ENCODE assay signal across 1 cellular context in the genomic region with DNA sequence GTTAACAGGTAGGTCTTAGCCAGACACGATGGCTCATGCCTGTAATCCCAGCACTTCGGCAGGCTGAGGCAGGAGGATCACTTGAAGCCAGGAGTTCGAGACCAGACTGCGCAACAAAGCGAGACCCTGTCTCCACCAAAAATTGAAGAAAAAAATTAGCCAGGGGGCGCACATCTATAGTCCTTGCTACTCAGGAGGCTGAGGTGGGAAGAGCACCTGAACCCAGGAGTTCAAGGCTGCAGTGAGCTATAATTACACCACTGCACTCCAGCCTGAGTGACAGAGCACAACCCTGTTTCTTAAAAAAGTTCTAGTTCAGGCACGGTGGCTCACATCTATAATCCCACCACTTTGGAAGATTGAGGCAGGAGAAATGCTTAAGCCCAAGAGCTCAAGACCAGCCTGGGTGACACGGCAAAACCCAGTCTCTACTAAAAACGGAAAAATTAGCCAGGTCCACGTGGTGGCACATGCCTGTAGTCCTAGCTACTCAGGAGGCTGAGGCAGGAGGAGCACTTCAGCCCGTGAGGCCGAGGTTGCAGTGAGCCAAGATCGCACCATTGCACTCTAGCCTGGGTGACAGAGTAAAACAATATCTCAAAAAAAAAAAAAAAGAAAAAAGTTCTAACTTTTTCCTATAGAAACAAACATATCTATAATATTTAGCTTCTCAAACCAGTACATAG.
TF ChIP-seq lines count a peak whose summit lies in the region.

No MANE protein-coding gene starts in this region.

TF ChIP-seq in GM23338, 12 proteins besides CTCF, POLR2A, EP300 and RAD21 (continued from another document):
- TF ChIP-seq, protein P1, sequence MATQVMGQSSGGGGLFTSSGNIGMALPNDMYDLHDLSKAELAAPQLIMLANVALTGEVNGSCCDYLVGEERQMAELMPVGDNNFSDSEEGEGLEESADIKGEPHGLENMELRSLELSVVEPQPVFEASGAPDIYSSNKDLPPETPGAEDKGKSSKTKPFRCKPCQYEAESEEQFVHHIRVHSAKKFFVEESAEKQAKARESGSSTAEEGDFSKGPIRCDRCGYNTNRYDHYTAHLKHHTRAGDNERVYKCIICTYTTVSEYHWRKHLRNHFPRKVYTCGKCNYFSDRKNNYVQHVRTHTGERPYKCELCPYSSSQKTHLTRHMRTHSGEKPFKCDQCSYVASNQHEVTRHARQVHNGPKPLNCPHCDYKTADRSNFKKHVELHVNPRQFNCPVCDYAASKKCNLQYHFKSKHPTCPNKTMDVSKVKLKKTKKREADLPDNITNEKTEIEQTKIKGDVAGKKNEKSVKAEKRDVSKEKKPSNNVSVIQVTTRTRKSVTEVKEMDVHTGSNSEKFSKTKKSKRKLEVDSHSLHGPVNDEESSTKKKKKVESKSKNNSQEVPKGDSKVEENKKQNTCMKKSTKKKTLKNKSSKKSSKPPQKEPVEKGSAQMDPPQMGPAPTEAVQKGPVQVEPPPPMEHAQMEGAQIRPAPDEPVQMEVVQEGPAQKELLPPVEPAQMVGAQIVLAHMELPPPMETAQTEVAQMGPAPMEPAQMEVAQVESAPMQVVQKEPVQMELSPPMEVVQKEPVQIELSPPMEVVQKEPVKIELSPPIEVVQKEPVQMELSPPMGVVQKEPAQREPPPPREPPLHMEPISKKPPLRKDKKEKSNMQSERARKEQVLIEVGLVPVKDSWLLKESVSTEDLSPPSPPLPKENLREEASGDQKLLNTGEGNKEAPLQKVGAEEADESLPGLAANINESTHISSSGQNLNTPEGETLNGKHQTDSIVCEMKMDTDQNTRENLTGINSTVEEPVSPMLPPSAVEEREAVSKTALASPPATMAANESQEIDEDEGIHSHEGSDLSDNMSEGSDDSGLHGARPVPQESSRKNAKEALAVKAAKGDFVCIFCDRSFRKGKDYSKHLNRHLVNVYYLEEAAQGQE (IDR thresholded peaks at IDR 0.05; ENCODE audit: unreplicated experiment) = no peak
- TF ChIP-seq STAT1 (IDR thresholded peaks at IDR 0.05; ENCODE audit: unreplicated experiment) = no peak
- no peak for TF ChIP-seq EZH2phosphoT487 (IDR thresholded peaks at IDR 0.05; ENCODE audit: unreplicated experiment)
- no peak for TF ChIP-seq EZH2 (IDR thresholded peaks at IDR 0.05; ENCODE audit: low read depth, unreplicated experiment)
- TF ChIP-seq CREB1 (CRISPR knock-in tag; IDR thresholded peaks at IDR 0.05; ENCODE audit: low read depth) = no peak
- TF ChIP-seq, protein P2, sequence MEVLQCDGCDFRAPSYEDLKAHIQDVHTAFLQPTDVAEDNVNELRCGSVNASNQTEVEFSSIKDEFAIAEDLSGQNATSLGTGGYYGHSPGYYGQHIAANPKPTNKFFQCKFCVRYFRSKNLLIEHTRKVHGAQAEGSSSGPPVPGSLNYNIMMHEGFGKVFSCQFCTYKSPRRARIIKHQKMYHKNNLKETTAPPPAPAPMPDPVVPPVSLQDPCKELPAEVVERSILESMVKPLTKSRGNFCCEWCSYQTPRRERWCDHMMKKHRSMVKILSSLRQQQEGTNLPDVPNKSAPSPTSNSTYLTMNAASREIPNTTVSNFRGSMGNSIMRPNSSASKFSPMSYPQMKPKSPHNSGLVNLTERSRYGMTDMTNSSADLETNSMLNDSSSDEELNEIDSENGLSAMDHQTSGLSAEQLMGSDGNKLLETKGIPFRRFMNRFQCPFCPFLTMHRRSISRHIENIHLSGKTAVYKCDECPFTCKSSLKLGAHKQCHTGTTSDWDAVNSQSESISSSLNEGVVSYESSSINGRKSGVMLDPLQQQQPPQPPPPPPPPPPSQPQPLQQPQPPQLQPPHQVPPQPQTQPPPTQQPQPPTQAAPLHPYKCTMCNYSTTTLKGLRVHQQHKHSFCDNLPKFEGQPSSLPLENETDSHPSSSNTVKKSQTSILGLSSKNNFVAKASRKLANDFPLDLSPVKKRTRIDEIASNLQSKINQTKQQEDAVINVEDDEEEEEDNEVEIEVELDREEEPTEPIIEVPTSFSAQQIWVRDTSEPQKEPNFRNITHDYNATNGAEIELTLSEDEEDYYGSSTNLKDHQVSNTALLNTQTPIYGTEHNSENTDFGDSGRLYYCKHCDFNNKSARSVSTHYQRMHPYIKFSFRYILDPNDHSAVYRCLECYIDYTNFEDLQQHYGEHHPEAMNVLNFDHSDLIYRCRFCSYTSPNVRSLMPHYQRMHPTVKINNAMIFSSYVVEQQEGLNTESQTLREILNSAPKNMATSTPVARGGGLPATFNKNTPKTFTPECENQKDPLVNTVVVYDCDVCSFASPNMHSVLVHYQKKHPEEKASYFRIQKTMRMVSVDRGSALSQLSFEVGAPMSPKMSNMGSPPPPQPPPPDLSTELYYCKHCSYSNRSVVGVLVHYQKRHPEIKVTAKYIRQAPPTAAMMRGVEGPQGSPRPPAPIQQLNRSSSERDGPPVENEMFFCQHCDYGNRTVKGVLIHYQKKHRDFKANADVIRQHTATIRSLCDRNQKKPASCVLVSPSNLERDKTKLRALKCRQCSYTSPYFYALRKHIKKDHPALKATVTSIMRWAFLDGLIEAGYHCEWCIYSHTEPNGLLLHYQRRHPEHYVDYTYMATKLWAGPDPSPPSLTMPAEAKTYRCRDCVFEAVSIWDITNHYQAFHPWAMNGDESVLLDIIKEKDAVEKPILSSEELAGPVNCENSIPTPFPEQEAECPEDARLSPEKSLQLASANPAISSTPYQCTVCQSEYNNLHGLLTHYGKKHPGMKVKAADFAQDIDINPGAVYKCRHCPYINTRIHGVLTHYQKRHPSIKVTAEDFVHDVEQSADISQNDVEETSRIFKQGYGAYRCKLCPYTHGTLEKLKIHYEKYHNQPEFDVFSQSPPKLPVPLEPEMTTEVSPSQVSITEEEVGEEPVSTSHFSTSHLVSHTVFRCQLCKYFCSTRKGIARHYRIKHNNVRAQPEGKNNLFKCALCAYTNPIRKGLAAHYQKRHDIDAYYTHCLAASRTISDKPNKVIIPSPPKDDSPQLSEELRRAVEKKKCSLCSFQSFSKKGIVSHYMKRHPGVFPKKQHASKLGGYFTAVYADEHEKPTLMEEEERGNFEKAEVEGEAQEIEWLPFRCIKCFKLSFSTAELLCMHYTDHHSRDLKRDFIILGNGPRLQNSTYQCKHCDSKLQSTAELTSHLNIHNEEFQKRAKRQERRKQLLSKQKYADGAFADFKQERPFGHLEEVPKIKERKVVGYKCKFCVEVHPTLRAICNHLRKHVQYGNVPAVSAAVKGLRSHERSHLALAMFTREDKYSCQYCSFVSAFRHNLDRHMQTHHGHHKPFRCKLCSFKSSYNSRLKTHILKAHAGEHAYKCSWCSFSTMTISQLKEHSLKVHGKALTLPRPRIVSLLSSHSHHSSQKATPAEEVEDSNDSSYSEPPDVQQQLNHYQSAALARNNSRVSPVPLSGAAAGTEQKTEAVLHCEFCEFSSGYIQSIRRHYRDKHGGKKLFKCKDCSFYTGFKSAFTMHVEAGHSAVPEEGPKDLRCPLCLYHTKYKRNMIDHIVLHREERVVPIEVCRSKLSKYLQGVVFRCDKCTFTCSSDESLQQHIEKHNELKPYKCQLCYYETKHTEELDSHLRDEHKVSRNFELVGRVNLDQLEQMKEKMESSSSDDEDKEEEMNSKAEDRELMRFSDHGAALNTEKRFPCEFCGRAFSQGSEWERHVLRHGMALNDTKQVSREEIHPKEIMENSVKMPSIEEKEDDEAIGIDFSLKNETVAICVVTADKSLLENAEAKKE (CRISPR knock-in tag; IDR thresholded peaks at IDR 0.05) = no peak
- no peak for TF ChIP-seq POLR2AphosphoS5 (IDR thresholded peaks at IDR 0.05; ENCODE audit: low read depth)
- TF ChIP-seq ZNF331 (CRISPR knock-in tag; IDR thresholded peaks at IDR 0.05; ENCODE audit: low read depth) = no peak
